ENCODE assay signal across 20 cellular contexts in genomic region chr3:98887684-98888083, GRCh38. TPM values are rescaled to one million over a fixed set of nuclear protein-coding genes. Genes with fewer than 3 reads are reported as not detected.
DNase-seq lines count a peak whose midpoint lies in the region; ATAC-seq and TF ChIP-seq lines count a peak whose summit lies in the region.
"Had no signal": no experiment of that assay in that cellular context is flagged by ENCODE, and none has a peak within 500 bp of the region (broad histone marks: within the 10 kb centered on the region; RNA-seq: fewer than 3 reads in every experiment).

No MANE protein-coding gene starts in this region.

- H3K4me1 ChIP-seq in ACC112 (ENCODE audit: control insufficient read depth, insufficient read depth, low read length, unreplicated experiment), result peaks cover 85% of the 10 kb centered on the region
- H3K4me1 ChIP-seq in osteoblast (ENCODE audit: insufficient read depth, low read length), result peaks cover 86% of the 10 kb centered on the region

- peak overlapping the region; percentile 55 for H3K27ac Mint-ChIP-seq in HFFc6
- H3K27ac Mint-ChIP-seq: T-helper 17 cell had no signal

- DNase-seq in HFFc6, result no peak
- no peak for DNase-seq in astrocyte of the cerebellum (ENCODE audit: low read depth)
- DNase-seq in osteoblast (ENCODE audit: insufficient read length, low spot score, missing footprints), result no peak
- DNase-seq in HPDE6-E6E7 (ENCODE audit: extremely low spot score), result no peak
- DNase-seq: DMS53, GOT3, KBM-7, MM.1S, NCI-H1417, NCI-H1694, NCI-H2029 treated with DMSO at 0.1 percent for 48 hours, NCI-H2227 treated with DMSO at 0.1 percent for 48 hours, NCI-H526 treated with DMSO at 0.1 percent for 48 hours, RPMI8226, SHP77 treated with DMSO at 0.1 percent for 48 hours, T-helper 17 cell had no signal

- H3K36me3 Mint-ChIP-seq in HFFc6 (ENCODE audit: low read depth), result peaks cover 13% of the 10 kb centered on the region

- peak overlapping the region; percentile 24; the same call in 1 of the 2 replicates for H3K4me3 Mint-ChIP-seq in HFFc6
- H3K4me3 Mint-ChIP-seq: T-helper 17 cell had no signal

- TF ChIP-seq CTCF in HFFc6 (IDR thresholded peaks at IDR 0.05) (no peak), astrocyte of the cerebellum (IDR thresholded peaks at IDR 0.05; ENCODE audit: low read depth, low read length, missing control alignments) (no peak), osteoblast (IDR thresholded peaks at IDR 0.05; ENCODE audit: extremely low read depth, low read depth, low read length) (no peak)

- H3K36me3 ChIP-seq in ACC112 (ENCODE audit: insufficient read depth, low read length), result peaks cover 26% of the 10 kb centered on the region
- H3K36me3 ChIP-seq in osteoblast (ENCODE audit: insufficient read depth, low read length), result peaks cover 22% of the 10 kb centered on the region
- H3K36me3 ChIP-seq: HAP-1 had no signal

- H3K27me3 ChIP-seq in ACC112 (ENCODE audit: insufficient read depth, low read length) (no peaks in the 10 kb centered on the region), osteoblast (ENCODE audit: insufficient read depth, low read length) (no peaks in the 10 kb centered on the region)

- no peaks in the 10 kb centered on the region for H3K9me3 ChIP-seq in osteoblast (ENCODE audit: low read depth, low read length)
- H3K9me3 ChIP-seq: HAP-1 had no signal

- in situ Hi-C loops in astrocyte of the cerebellum (cut with HindIII; ENCODE audit: low sequenced_read_pairs), result no loop called here

- H3K27ac ChIP-seq in ACC112 (ENCODE audit: low read depth, low read length) (peak overlapping the region; percentile 41; the same call in 1 of the 2 replicates), osteoblast (ENCODE audit: low read depth, low read length) (peak overlapping the region; percentile 20)

- peak overlapping the region; percentile 56 for H3K4me3 ChIP-seq in ACC112 (ENCODE audit: low read depth, low read length)
- peak overlapping the region; percentile 95 for H3K4me3 ChIP-seq in astrocyte of the cerebellum (ENCODE audit: low read depth, low read length)
- no peak overlapping the region for H3K4me3 ChIP-seq in osteoblast (ENCODE audit: insufficient read depth, low read length)
- H3K4me3 ChIP-seq: HAP-1 had no signal

- H3K4me1 Mint-ChIP-seq in HFFc6 (ENCODE audit: low read depth), result no peaks in the 10 kb centered on the region
- H3K4me1 Mint-ChIP-seq: T-helper 17 cell had no signal

- H3K79me2 ChIP-seq in ACC112 (ENCODE audit: control insufficient read depth, insufficient read depth, low read length, unreplicated experiment) (peaks cover 98% of the 10 kb centered on the region), osteoblast (ENCODE audit: insufficient read depth, low read length) (peaks cover 100% of the 10 kb centered on the region)

- H3K27me3 Mint-ChIP-seq in HFFc6 (ENCODE audit: insufficient read depth), result no peaks in the 10 kb centered on the region

- H2AFZ ChIP-seq in ACC112 (ENCODE audit: low read length, unreplicated experiment), result no peak overlapping the region
- H2AFZ ChIP-seq in osteoblast (ENCODE audit: low read length), result no peak overlapping the region

- peaks cover 75% of the 10 kb centered on the region for H4K20me1 ChIP-seq in osteoblast (ENCODE audit: insufficient read depth, low read length)

- ATAC-seq in HG03457 (IDR thresholded peaks at IDR 0.05; ENCODE audit: unreplicated experiment), result no peak
- ATAC-seq in HG02884 (IDR thresholded peaks at IDR 0.05; ENCODE audit: unreplicated experiment), result no peak
- ATAC-seq: T-helper 17 cell had no signal

- peaks cover 4% of the 10 kb centered on the region for H3K9me3 Mint-ChIP-seq in HFFc6

- peak overlapping the region; percentile 41 for H3K4me2 ChIP-seq in osteoblast (ENCODE audit: insufficient read depth, low read length)

RNA-seq across cellular contexts. Expression of gene DCBLD2, which starts 13.8 kb away (rescaled TPM):
- 100 to 1,000 TPM; 199 to 436 (median 233) TPM for total RNA-seq in HFFc6 (2021; fragmentation: NEBNext Ultra II Directional; extraction: Animal tissue kit (Norgen Biotek cat#: 25700))
- 187 and 278 TPM in 2 replicates for total RNA-seq in osteoblast
